Comparison of ENCODE assay signal across 6 cellular contexts in genomic region chr10:129685271-129685670, GRCh38.
"Had no signal": no experiment of that assay in that cellular context is flagged by ENCODE, and none has a peak within 500 bp of the region (broad histone marks: within the 10 kb centered on the region; RNA-seq: fewer than 3 reads in every experiment).

No MANE protein-coding gene starts in this region.

- H2AFZ ChIP-seq: GM23338 had no signal

- H3K4me3 ChIP-seq: GM23338, HAP-1, K562 had no signal

- H3K4me1 Mint-ChIP-seq: GM23338 had no signal

- ATAC-seq: GM23338, HCT116, K562 had no signal

- H3K4me1 ChIP-seq: HAP-1 had no signal

- H3K27ac Mint-ChIP-seq: GM23338, HFFc6 had no signal

- H3K4me2 ChIP-seq: GM23338 had no signal

- DNase-seq: HFFc6, IMR-90 had no signal

- H3K9me3 Mint-ChIP-seq: GM23338 had no signal

- H3K4me3 Mint-ChIP-seq: GM23338, HFFc6 had no signal

- H3K36me3 ChIP-seq: HAP-1 had no signal

- H3K9me3 ChIP-seq: HAP-1 had no signal
